ENCODE assay signal across 14 cellular contexts in the genomic region with DNA sequence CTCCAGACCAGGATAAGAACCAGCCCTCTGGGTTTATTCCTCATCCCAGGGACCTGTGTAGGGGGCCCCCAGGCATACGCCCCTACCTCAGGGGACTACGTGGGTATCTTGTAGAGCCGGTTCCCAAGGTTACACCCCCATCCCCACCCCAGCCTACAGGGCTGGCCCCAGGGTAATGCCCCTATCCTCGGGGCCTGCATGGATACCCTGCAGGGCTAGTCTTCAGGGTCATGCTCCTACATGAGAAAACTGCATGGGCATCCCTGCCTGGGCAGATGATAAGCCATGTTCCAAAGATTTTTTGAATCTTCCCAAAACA. TPM values are rescaled to one million over a fixed set of nuclear protein-coding genes. Genes with fewer than 3 reads are reported as not detected.
A peak's percentile ranks its signal among the peaks of the same experiment; 100 is the strongest.
DNase-seq lines count a peak whose midpoint lies in the region; ATAC-seq, FAIRE-seq and TF ChIP-seq lines count a peak whose summit lies in the region.
"Had no signal": no experiment of that assay in that cellular context is flagged by ENCODE, and none has a peak within 500 bp of the region (broad histone marks: within the 10 kb centered on the region; RNA-seq: fewer than 3 reads in every experiment).

No MANE protein-coding gene starts in this region.

- no peak for TF ChIP-seq EP300 in HepG2 (IDR thresholded peaks at IDR 0.05; ENCODE audit: low read depth in 2 of 2, low read length in 2 of 2)
- TF ChIP-seq EP300 in HepG2 (CRISPR knock-in tag; IDR thresholded peaks at IDR 0.05; ENCODE audit: borderline replicate concordance), result no peak

- H3K27me3 ChIP-seq in BLaER1 (no peaks in the 10 kb centered on the region), adrenal gland (no peaks in the 10 kb centered on the region), HepG2 (ENCODE audit: control insufficient read depth in 1 of 2, insufficient read depth in 2 of 2, low read length in 2 of 2) (no peaks in the 10 kb centered on the region), smooth muscle cell (ENCODE audit: low read depth) (no peaks in the 10 kb centered on the region)
- H3K27me3 ChIP-seq: left lung had no signal

- H3K9me3 ChIP-seq in BLaER1 (no peaks in the 10 kb centered on the region), adrenal gland (replicated peaks in 1 of 3) (no peaks in the 10 kb centered on the region), HepG2 (ENCODE audit: low read length) (no peaks in the 10 kb centered on the region), smooth muscle cell (replicated peaks; ENCODE audit: low read depth) (no peaks in the 10 kb centered on the region)
- H3K9me3 ChIP-seq: left lung had no signal

- H3K79me2 ChIP-seq in HepG2 (ENCODE audit: insufficient read depth, low read length) (peaks cover 58% of the 10 kb centered on the region), smooth muscle cell (ENCODE audit: low read depth) (peaks cover 43% of the 10 kb centered on the region)

- 0 to 61% (median 29%) methylated on average over 1 to 4 of the region's 4 CpGs for WGBS in adrenal gland, 4 donors
- 28% methylated on average over 4 of the region's 4 CpGs for WGBS in HepG2 (ENCODE audit: low lambda C conversion rate)
- 63% methylated on average over 4 of the region's 4 CpGs for WGBS in smooth muscle cell (ENCODE audit: low lambda C conversion rate)

- TF ChIP-seq RAD21 in HepG2 (CRISPR knock-in tag; IDR thresholded peaks at IDR 0.05), result no peak

- intact Hi-C loops in adrenal gland (cut with DNase I) (no loop called here), HepG2 (cut with micrococcal nuclease; ENCODE audit: unreplicated experiment) (no loop called here)

- H3K36me3 ChIP-seq in BLaER1 (peaks cover 40% of the 10 kb centered on the region), adrenal gland (replicated peaks in 1 of 2) (peaks cover 0 to 5% of the 10 kb centered on the region in 2 donors), HepG2 (replicated peaks in 1 of 2; ENCODE audit: control insufficient read depth in 1 of 2, insufficient read depth in 2 of 2, low read length in 2 of 2) (peaks cover 0 to 1% of the 10 kb centered on the region in 2 experiments; a peak in 3 of 5 replicates), smooth muscle cell (ENCODE audit: low read depth) (no peaks in the 10 kb centered on the region)

- TF ChIP-seq CTCF in adrenal gland (IDR thresholded peaks at IDR 0.05) (no peak), HepG2 (CRISPR knock-in tag; IDR thresholded peaks at IDR 0.05) (no peak), smooth muscle cell (IDR thresholded peaks at IDR 0.05; ENCODE audit: borderline replicate concordance, insufficient read depth, poor library complexity, severe bottlenecking) (no peak)

- peaks cover 97% of the 10 kb centered on the region for H3K4me1 ChIP-seq in BLaER1
- peaks cover 49 to 72% of the 10 kb centered on the region in 2 donors for H3K4me1 ChIP-seq in adrenal gland (replicated peaks in 1 of 2)
- H3K4me1 ChIP-seq in HepG2 (ENCODE audit: insufficient read depth, low read length), result peaks cover 97% of the 10 kb centered on the region
- peaks cover 25% of the 10 kb centered on the region for H3K4me1 ChIP-seq in smooth muscle cell (ENCODE audit: low read depth)

- H4K20me1 ChIP-seq in BLaER1, result peaks cover 90% of the 10 kb centered on the region
- peaks cover 9% of the 10 kb centered on the region; the same call in 1 of the 2 replicates for H4K20me1 ChIP-seq in HepG2 (ENCODE audit: insufficient read depth, low read length)
- H4K20me1 ChIP-seq in smooth muscle cell (ENCODE audit: low read depth), result peaks cover 52% of the 10 kb centered on the region

- TF ChIP-seq POLR2A in adrenal gland (IDR thresholded peaks at IDR 0.05) (no peak), HepG2 (IDR thresholded peaks at IDR 0.05; ENCODE audit: insufficient read depth in 1 of 2, low read depth in 2 of 2, low read length in 2 of 2) (no peak)

- H3K27ac ChIP-seq in BLaER1 (peak overlapping the region; percentile 88), adrenal gland (peak overlapping the region in 4 of 5 donors; percentile 68 to 88 (median 85)), HepG2 (ENCODE audit: extremely low read length, insufficient read depth, low read length) (peak overlapping the region; percentile 88), smooth muscle cell (ENCODE audit: low read depth) (peak overlapping the region; percentile 94)

- H3K4me2 ChIP-seq in BLaER1, result peak overlapping the region; percentile 99
- peak overlapping the region; percentile 99 for H3K4me2 ChIP-seq in HepG2 (ENCODE audit: low read depth, low read length)
- peak overlapping the region; percentile 88 for H3K4me2 ChIP-seq in smooth muscle cell

- no TSS peak for BruUV-seq in HepG2 (replicated peaks; lab: Mats Ljungman, UMichigan)

- POLR2A ChIA-PET in HepG2 (lab: Yijun Ruan, JAX), result interaction anchor here (1.0 to 6.2 kb wide), 12 partner anchors 8 to 107 kb away, joined by 4 to 83 read pairs (median 11); partner anchors contain the start of genes G6PC3, HDAC5 and LSM12

- ATAC-seq in HepG2 (no peak), GM21528 (IDR thresholded peaks at IDR 0.05; ENCODE audit: low FRiP score, unreplicated experiment) (no peak)
- ATAC-seq: activated T-cell treated with anti-CD3 and anti-CD28 coated beads, Interleukin-2, amount 50 U/mL, for 72 hours had no signal

- H2AFZ ChIP-seq in HepG2 (ENCODE audit: low read length) (no peak overlapping the region), smooth muscle cell (ENCODE audit: low read depth) (no peak overlapping the region)

- no peaks in the 10 kb centered on the region for H3F3A ChIP-seq in smooth muscle cell (ENCODE audit: low read depth)

- CTCF ChIA-PET in HepG2 (lab: Yijun Ruan, JAX; ENCODE audit: low intra/inter-chr PET ratio, low total read pairs), result interaction anchor here (1.3 to 1.4 kb wide), 2 partner anchors 14 to 25 kb away, joined by 4 read pairs; partner anchors contain the start of gene HDAC5

- in situ Hi-C loops in HepG2 (cut with HindIII; ENCODE audit: extremely low pct_ligation_motif_present, low pct_unique_long_range_greater_than_20kb), result no loop called here

- no peak for DNase-seq in adrenal gland
- no peak for DNase-seq in HepG2 (ENCODE audit: low spot score)
- no peak for DNase-seq in smooth muscle cell (lab: John Stamatoyannopoulos, UW; ENCODE audit: unreplicated experiment)
- no peak for DNase-seq in globus pallidus (ENCODE audit: low spot score)
- no peak for DNase-seq in hypothalamus (lab: John Stamatoyannopoulos, UW)
- DNase-seq in NCI-H128 (lab: John Stamatoyannopoulos, UW; ENCODE audit: unreplicated experiment), result no peak
- DNase-seq: activated B cell treated with CpG ODN at 0.5 μM for 24 hours; activated T-cell treated with anti-CD3 and anti-CD28 coated beads, Interleukin-2, amount 50 U/mL, for 72 hours; NCI-H510A; SIG-M5 had no signal

- H3K4me3 ChIP-seq in BLaER1 (peak overlapping the region; percentile 73), adrenal gland (peak overlapping the region in 1 of 4 donors; percentile 4), HepG2 (replicated peaks in 1 of 3; ENCODE audit: insufficient read depth in 1 of 3, low read depth in 2 of 3, low read length in 3 of 3) (peak overlapping the region; percentile 76 to 86 (median 85)), smooth muscle cell (peak overlapping the region; percentile 46)

- no peak for FAIRE-seq in HepG2 (lab: Jason Lieb, UNC)
- FAIRE-seq: bronchial epithelial cell had no signal

- H3K9ac ChIP-seq in BLaER1 (peak overlapping the region; percentile 85), HepG2 (ENCODE audit: insufficient read depth, low read depth, low read length) (peak overlapping the region; percentile 77), smooth muscle cell (ENCODE audit: low read depth) (peak overlapping the region; percentile 65)

RNA-seq across cellular contexts. Expression of gene HDAC5, which starts 14.2 kb away (rescaled TPM):
- total RNA-seq in adrenal gland (100 to 1,000 TPM in 3 of 8 donors, 10 to 100 TPM in 5; 15.1 to 144 (median 73.0) TPM), HepG2 (2016; rRNA removed; fragmentation: Illumina TruSeq; extraction: Trizol) (34.0 and 46.4 TPM in 2 replicates), smooth muscle cell (48.7 and 65.3 TPM in 2 replicates)
- polyA plus RNA-seq in adrenal gland (100 to 1,000 TPM in 1 of 3 donors, 10 to 100 TPM in 1, 1 to 10 TPM in 1; 4.8 to 102 (median 83.0) TPM), HepG2 (2011; rRNA removed) (85.4 and 140 TPM in 2 replicates), smooth muscle cell (51.6 and 52.6 TPM in 2 replicates)
- total RNA-seq in HepG2 (2016; cell fraction: cytosol; rRNA removed; fragmentation: Illumina TruSeq; extraction: Trizol; ENCODE audit: low read depth), result 9.5 and 10.8 TPM in 2 replicates
- total RNA-seq in HepG2 (2016; cell fraction: insoluble cytoplasmic fraction; rRNA removed; fragmentation: Illumina TruSeq; extraction: Trizol), result 32.6 and 44.0 TPM in 2 replicates
- total RNA-seq in HepG2 (2016; cell fraction: membrane; rRNA removed; fragmentation: Illumina TruSeq; extraction: Trizol), result 18.6 and 21.1 TPM in 2 replicates
- total RNA-seq in HepG2 (2016; cell fraction: nucleus; rRNA removed; fragmentation: Illumina TruSeq; extraction: Trizol), result 37.8 and 39.5 TPM in 2 replicates
- polyA plus RNA-seq in HepG2 (2011; cell fraction: cytosol; rRNA removed), result 66.8 and 91.0 TPM in 2 replicates
- polyA plus RNA-seq in HepG2 (2011; cell fraction: nucleus; rRNA removed), result 179 and 189 TPM in 2 replicates
- 88.1 and 102 TPM in 2 replicates for polyA plus RNA-seq in HepG2 (2012)
- polyA plus RNA-seq in HepG2 (2016; cell fraction: cytosol; fragmentation: Illumina TruSeq; extraction: Trizol; ENCODE audit: low read depth), result 3.3 and 3.4 TPM in 2 replicates
- 24.1 and 29.9 TPM in 2 replicates for polyA plus RNA-seq in HepG2 (2016; cell fraction: insoluble cytoplasmic fraction; fragmentation: Illumina TruSeq; extraction: Trizol; ENCODE audit: low read depth)
- polyA plus RNA-seq in HepG2 (2016; cell fraction: membrane; fragmentation: Illumina TruSeq; extraction: Trizol; ENCODE audit: low read depth), result 9.7 and 10.3 TPM in 2 replicates
- polyA plus RNA-seq in HepG2 (2016; cell fraction: nucleus; fragmentation: Illumina TruSeq; extraction: Trizol; ENCODE audit: insufficient read depth, low read depth), result 56.7 and 66.5 TPM in 2 replicates
- 59.4 and 315 TPM in 2 replicates for polyA minus RNA-seq in HepG2 (2011; rRNA and poly(A)+ RNA removed; ENCODE audit: low replicate concordance)
- 82.1 and 94.7 TPM in 2 replicates for polyA minus RNA-seq in HepG2 (2011; cell fraction: cytosol; rRNA and poly(A)+ RNA removed)
- polyA minus RNA-seq in HepG2 (2011; cell fraction: nucleus; rRNA and poly(A)+ RNA removed), result 68.9 and 78.6 TPM in 2 replicates

RNA-seq across cellular contexts. Expression of gene HROB, which starts 32.5 kb away (rescaled TPM):
- total RNA-seq in adrenal gland (1 to 10 TPM in 2 of 8 donors, under 1 TPM in 5, not detected in 1; 0.49 to 2.6 (median 0.83) TPM), HepG2 (2016; rRNA removed; fragmentation: Illumina TruSeq; extraction: Trizol) (6.7 and 7.1 TPM in 2 replicates), smooth muscle cell (1.9 and 3.1 TPM in 2 replicates)
- polyA plus RNA-seq in adrenal gland (1 to 10 TPM in 2 of 3 donors, under 1 TPM in 1; 0.42 to 2.6 (median 1.5) TPM), HepG2 (2011; rRNA removed) (5.0 and 6.1 TPM in 2 replicates), smooth muscle cell (3.7 and 4.6 TPM in 2 replicates)
- total RNA-seq in HepG2 (2016; cell fraction: cytosol; rRNA removed; fragmentation: Illumina TruSeq; extraction: Trizol; ENCODE audit: low read depth), result 5.6 and 7.4 TPM in 2 replicates
- 5.5 and 5.6 TPM in 2 replicates for total RNA-seq in HepG2 (2016; cell fraction: insoluble cytoplasmic fraction; rRNA removed; fragmentation: Illumina TruSeq; extraction: Trizol)
- 5.5 and 5.6 TPM in 2 replicates for total RNA-seq in HepG2 (2016; cell fraction: membrane; rRNA removed; fragmentation: Illumina TruSeq; extraction: Trizol)
- total RNA-seq in HepG2 (2016; cell fraction: nucleus; rRNA removed; fragmentation: Illumina TruSeq; extraction: Trizol), result 5.1 and 5.5 TPM in 2 replicates
- 3.3 and 4.0 TPM in 2 replicates for polyA plus RNA-seq in HepG2 (2011; cell fraction: cytosol; rRNA removed)
- polyA plus RNA-seq in HepG2 (2011; cell fraction: nucleus; rRNA removed), result 7.3 and 8.7 TPM in 2 replicates
- polyA plus RNA-seq in HepG2 (2012), result 2.5 and 4.8 TPM in 2 replicates
- 1.4 and 1.5 TPM in 2 replicates for polyA plus RNA-seq in HepG2 (2016; cell fraction: cytosol; fragmentation: Illumina TruSeq; extraction: Trizol; ENCODE audit: low read depth)
- 6.2 and 7.5 TPM in 2 replicates for polyA plus RNA-seq in HepG2 (2016; cell fraction: insoluble cytoplasmic fraction; fragmentation: Illumina TruSeq; extraction: Trizol; ENCODE audit: low read depth)
- polyA plus RNA-seq in HepG2 (2016; cell fraction: membrane; fragmentation: Illumina TruSeq; extraction: Trizol; ENCODE audit: low read depth), result 2.2 and 3.0 TPM in 2 replicates
- polyA plus RNA-seq in HepG2 (2016; cell fraction: nucleus; fragmentation: Illumina TruSeq; extraction: Trizol; ENCODE audit: insufficient read depth, low read depth), result 14.2 and 16.9 TPM in 2 replicates
- polyA minus RNA-seq in HepG2 (2011; rRNA and poly(A)+ RNA removed; ENCODE audit: low replicate concordance), result 11.6 and 25.6 TPM in 2 replicates
- polyA minus RNA-seq in HepG2 (2011; cell fraction: cytosol; rRNA and poly(A)+ RNA removed), result 2.7 and 4.6 TPM in 2 replicates
- 3.9 and 4.5 TPM in 2 replicates for polyA minus RNA-seq in HepG2 (2011; cell fraction: nucleus; rRNA and poly(A)+ RNA removed)

RNA-seq across cellular contexts. Expression of gene G6PC3, which starts 38.7 kb away (rescaled TPM):
- 100 to 1,000 TPM in 2 of 8 donors, 10 to 100 TPM in 6; 51.2 to 114 (median 80.9) TPM for total RNA-seq in adrenal gland
- polyA plus RNA-seq in adrenal gland, result 100 to 1,000 TPM in 2 of 3 donors, 10 to 100 TPM in 1; 95.0 to 254 (median 207) TPM
- 18.8 and 38.5 TPM in 2 replicates for total RNA-seq in HepG2 (2016; rRNA removed; fragmentation: Illumina TruSeq; extraction: Trizol)
- total RNA-seq in HepG2 (2016; cell fraction: cytosol; rRNA removed; fragmentation: Illumina TruSeq; extraction: Trizol; ENCODE audit: low read depth), result 8.6 and 14.9 TPM in 2 replicates
- 17.5 and 37.8 TPM in 2 replicates for total RNA-seq in HepG2 (2016; cell fraction: insoluble cytoplasmic fraction; rRNA removed; fragmentation: Illumina TruSeq; extraction: Trizol)
- total RNA-seq in HepG2 (2016; cell fraction: membrane; rRNA removed; fragmentation: Illumina TruSeq; extraction: Trizol), result 16.0 and 22.0 TPM in 2 replicates
- total RNA-seq in HepG2 (2016; cell fraction: nucleus; rRNA removed; fragmentation: Illumina TruSeq; extraction: Trizol), result 40.7 and 44.5 TPM in 2 replicates
- 75.8 and 76.1 TPM in 2 replicates for polyA plus RNA-seq in HepG2 (2011; rRNA removed)
- polyA plus RNA-seq in HepG2 (2011; cell fraction: cytosol; rRNA removed), result 79.2 and 116 TPM in 2 replicates
- polyA plus RNA-seq in HepG2 (2011; cell fraction: nucleus; rRNA removed), result 46.2 and 49.1 TPM in 2 replicates
- polyA plus RNA-seq in HepG2 (2012), result 40.3 and 62.7 TPM in 2 replicates
- 24.5 and 33.4 TPM in 2 replicates for polyA plus RNA-seq in HepG2 (2016; cell fraction: cytosol; fragmentation: Illumina TruSeq; extraction: Trizol; ENCODE audit: low read depth)
- polyA plus RNA-seq in HepG2 (2016; cell fraction: insoluble cytoplasmic fraction; fragmentation: Illumina TruSeq; extraction: Trizol; ENCODE audit: low read depth), result 41.7 and 46.0 TPM in 2 replicates
- 39.8 and 42.2 TPM in 2 replicates for polyA plus RNA-seq in HepG2 (2016; cell fraction: membrane; fragmentation: Illumina TruSeq; extraction: Trizol; ENCODE audit: low read depth)
- 126 and 134 TPM in 2 replicates for polyA plus RNA-seq in HepG2 (2016; cell fraction: nucleus; fragmentation: Illumina TruSeq; extraction: Trizol; ENCODE audit: insufficient read depth, low read depth)
- 232 and 267 TPM in 2 replicates for polyA minus RNA-seq in HepG2 (2011; rRNA and poly(A)+ RNA removed; ENCODE audit: low replicate concordance)
- 41.8 and 52.8 TPM in 2 replicates for polyA minus RNA-seq in HepG2 (2011; cell fraction: cytosol; rRNA and poly(A)+ RNA removed)
- polyA minus RNA-seq in HepG2 (2011; cell fraction: nucleus; rRNA and poly(A)+ RNA removed), result 25.0 and 33.2 TPM in 2 replicates
- 32.1 and 40.2 TPM in 2 replicates for total RNA-seq in smooth muscle cell
- polyA plus RNA-seq in smooth muscle cell, result 103 TPM in 2 replicates

RNA-seq across cellular contexts. Expression of gene LSM12, which starts 42.8 kb away (rescaled TPM):
- total RNA-seq in adrenal gland (10 to 100 TPM; 19.8 to 53.0 (median 40.0) TPM), HepG2 (2016; rRNA removed; fragmentation: Illumina TruSeq; extraction: Trizol) (52.8 and 58.4 TPM in 2 replicates), smooth muscle cell (42.3 and 51.8 TPM in 2 replicates)
- polyA plus RNA-seq in adrenal gland (10 to 100 TPM; 28.9 to 54.7 (median 37.0) TPM), HepG2 (2011; rRNA removed) (43.3 and 55.7 TPM in 2 replicates), smooth muscle cell (52.0 and 66.3 TPM in 2 replicates)
- total RNA-seq in HepG2 (2016; cell fraction: cytosol; rRNA removed; fragmentation: Illumina TruSeq; extraction: Trizol; ENCODE audit: low read depth), result 33.1 and 35.6 TPM in 2 replicates
- total RNA-seq in HepG2 (2016; cell fraction: insoluble cytoplasmic fraction; rRNA removed; fragmentation: Illumina TruSeq; extraction: Trizol), result 54.1 and 58.0 TPM in 2 replicates
- total RNA-seq in HepG2 (2016; cell fraction: membrane; rRNA removed; fragmentation: Illumina TruSeq; extraction: Trizol), result 83.5 and 84.1 TPM in 2 replicates
- total RNA-seq in HepG2 (2016; cell fraction: nucleus; rRNA removed; fragmentation: Illumina TruSeq; extraction: Trizol), result 32.8 and 34.5 TPM in 2 replicates
- polyA plus RNA-seq in HepG2 (2011; cell fraction: cytosol; rRNA removed), result 39.5 and 49.1 TPM in 2 replicates
- 23.0 and 23.8 TPM in 2 replicates for polyA plus RNA-seq in HepG2 (2011; cell fraction: nucleus; rRNA removed)
- polyA plus RNA-seq in HepG2 (2012), result 41.3 and 43.4 TPM in 2 replicates
- 42.1 and 49.1 TPM in 2 replicates for polyA plus RNA-seq in HepG2 (2016; cell fraction: cytosol; fragmentation: Illumina TruSeq; extraction: Trizol; ENCODE audit: low read depth)
- 92.1 and 94.1 TPM in 2 replicates for polyA plus RNA-seq in HepG2 (2016; cell fraction: insoluble cytoplasmic fraction; fragmentation: Illumina TruSeq; extraction: Trizol; ENCODE audit: low read depth)
- 93.0 and 95.9 TPM in 2 replicates for polyA plus RNA-seq in HepG2 (2016; cell fraction: membrane; fragmentation: Illumina TruSeq; extraction: Trizol; ENCODE audit: low read depth)
- 65.1 and 74.2 TPM in 2 replicates for polyA plus RNA-seq in HepG2 (2016; cell fraction: nucleus; fragmentation: Illumina TruSeq; extraction: Trizol; ENCODE audit: insufficient read depth, low read depth)
- polyA minus RNA-seq in HepG2 (2011; rRNA and poly(A)+ RNA removed; ENCODE audit: low replicate concordance), result 62.0 and 88.5 TPM in 2 replicates
- polyA minus RNA-seq in HepG2 (2011; cell fraction: cytosol; rRNA and poly(A)+ RNA removed), result 34.6 and 39.9 TPM in 2 replicates
- 40.4 and 42.5 TPM in 2 replicates for polyA minus RNA-seq in HepG2 (2011; cell fraction: nucleus; rRNA and poly(A)+ RNA removed)
